ENCODE assay signal across 8 cellular contexts in genomic region chr11:71240865-71241691, GRCh38. TPM values are rescaled to one million over a fixed set of nuclear protein-coding genes. Genes with fewer than 3 reads are reported as not detected.
DNase-seq lines count a peak whose midpoint lies in the region; FAIRE-seq and TF ChIP-seq lines count a peak whose summit lies in the region.

No MANE protein-coding gene starts in this region.

- H3K9me3 ChIP-seq in small intestine (ENCODE audit: control insufficient read depth, low read depth): no peaks in the 10 kb centered on the region

- H3K4me3 Mint-ChIP-seq in activated CD4-positive, alpha-beta T cell treated with anti-CD3 and anti-CD28 coated beads, Interleukin-2, amount 10 ng/mL, durations not matched to agents 24 days and 14 days: no peak overlapping the region
- H3K4me3 Mint-ChIP-seq in glutamatergic neuron (ENCODE audit: unreplicated experiment): no peak overlapping the region

- peak overlapping the region; percentile 16 to 34 for H3K27ac ChIP-seq in small intestine (ENCODE audit: low read depth in 1 of 2, low read length in 1 of 2)

- H3K27me3 ChIP-seq in small intestine (ENCODE audit: control insufficient read depth in 2 of 2, insufficient read depth in 2 of 2, low read length in 2 of 2): peaks cover 0 to 3% of the 10 kb centered on the region in 2 donors

- H3K27ac Mint-ChIP-seq in activated CD4-positive, alpha-beta T cell treated with anti-CD3 and anti-CD28 coated beads, Interleukin-2, amount 10 ng/mL, durations not matched to agents 24 days and 14 days: no peak overlapping the region
- H3K27ac Mint-ChIP-seq in glutamatergic neuron (ENCODE audit: unreplicated experiment): no peak overlapping the region

- intact Hi-C loops in activated CD4-positive, alpha-beta T cell treated with anti-CD3 and anti-CD28 coated beads, Interleukin-2, amount 10 ng/mL, durations not matched to agents 24 days and 14 days (cut with micrococcal nuclease): no loop called here

- no peaks in the 10 kb centered on the region for H3K9me3 Mint-ChIP-seq in activated CD4-positive, alpha-beta T cell treated with anti-CD3 and anti-CD28 coated beads, Interleukin-2, amount 10 ng/mL, durations not matched to agents 24 days and 14 days
- H3K9me3 Mint-ChIP-seq in glutamatergic neuron (ENCODE audit: unreplicated experiment): no peaks in the 10 kb centered on the region

- no peak for TF ChIP-seq CTCF in glutamatergic neuron (IDR thresholded peaks at IDR 0.05; ENCODE audit: partially characterized antibody, unreplicated experiment)

- H3K36me3 Mint-ChIP-seq in activated CD4-positive, alpha-beta T cell treated with anti-CD3 and anti-CD28 coated beads, Interleukin-2, amount 10 ng/mL, durations not matched to agents 24 days and 14 days (ENCODE audit: low read depth): no peaks in the 10 kb centered on the region
- no peaks in the 10 kb centered on the region for H3K36me3 Mint-ChIP-seq in glutamatergic neuron (ENCODE audit: unreplicated experiment)

- H3K4me1 Mint-ChIP-seq in activated CD4-positive, alpha-beta T cell treated with anti-CD3 and anti-CD28 coated beads, Interleukin-2, amount 10 ng/mL, durations not matched to agents 24 days and 14 days: peaks cover 4% of the 10 kb centered on the region
- H3K4me1 Mint-ChIP-seq in glutamatergic neuron (ENCODE audit: low read depth, unreplicated experiment): peaks cover 6% of the 10 kb centered on the region

- peak; percentile 23 for DNase-seq in GOT3 (lab: John Stamatoyannopoulos, UW)
- DNase-seq in OCI-M1 (lab: John Stamatoyannopoulos, UW): peak; percentile 73
- DNase-seq in glomerular visceral epithelial cell (ENCODE audit: extremely low spot score): peak; percentile 85
- peak; percentile 15 for DNase-seq in small intestine
- DNase-seq in activated gamma-delta T cell (lab: John Stamatoyannopoulos, UW): no peak
- no peak for DNase-seq in activated CD4-positive, CD25-positive, alpha-beta regulatory T cell (lab: John Stamatoyannopoulos, UW)
- DNase-seq in activated CD4-positive, alpha-beta T cell treated with anti-CD3 and anti-CD28 coated beads, Interleukin-2, amount 10 ng/mL, durations not matched to agents 24 days and 14 days: no peak
- DNase-seq in glutamatergic neuron: no peak

- H3K27me3 Mint-ChIP-seq in activated CD4-positive, alpha-beta T cell treated with anti-CD3 and anti-CD28 coated beads, Interleukin-2, amount 10 ng/mL, durations not matched to agents 24 days and 14 days: peaks cover 5% of the 10 kb centered on the region
- H3K27me3 Mint-ChIP-seq in glutamatergic neuron (ENCODE audit: unreplicated experiment): peaks cover 1% of the 10 kb centered on the region

- no peaks in the 10 kb centered on the region for H3K4me1 ChIP-seq in small intestine (ENCODE audit: control insufficient read depth in 2 of 2, insufficient read depth in 1 of 2, low read depth in 1 of 2, low read length in 1 of 2)

- no peak for FAIRE-seq in small intestine (lab: Jason Lieb, UNC)

- H3K4me3 ChIP-seq in small intestine (ENCODE audit: low read depth in 1 of 2, low read length in 2 of 2): no peak overlapping the region

- WGBS in small intestine, 3 donors: 31 to 66% (median 62%) methylated on average over 17 of the region's 17 CpGs

- H3K36me3 ChIP-seq in small intestine (ENCODE audit: control insufficient read depth in 2 of 2, insufficient read depth in 2 of 2, low read length in 2 of 2): no peaks in the 10 kb centered on the region

RNA-seq across cellular contexts. Expression of gene SHANK2, which starts 11.3 kb away (rescaled TPM):
- 1 to 10 TPM; 2.2 to 5.1 (median 2.4) TPM for polyA plus RNA-seq in small intestine
- not detected in 2 replicates for total RNA-seq in activated CD4-positive, alpha-beta T cell treated with anti-CD3 and anti-CD28 coated beads, Interleukin-2, amount 10 ng/mL, durations not matched to agents 24 days and 14 days
- 23.0 TPM for total RNA-seq in glutamatergic neuron (ENCODE audit: unreplicated experiment)

Comparison
In these comparisons a context has a peak if more than half of its experiments do, and no peak if none do; other contexts are left out.
1. DNase-seq: peak in GOT3 (single experiment), OCI-M1 (single experiment), glomerular visceral epithelial cell (single experiment) and small intestine (single experiment); none in activated gamma-delta T cell (single experiment), activated CD4-positive, CD25-positive, alpha-beta regulatory T cell (0 of 4), activated CD4-positive, alpha-beta T cell treated with anti-CD3 and anti-CD28 coated beads, Interleukin-2, amount 10 ng/mL, durations not matched to agents 24 days and 14 days (single experiment) and glutamatergic neuron (single experiment).
2. RNA of gene SHANK2, which starts 11.3 kb away (total RNA-seq): 23.0 TPM in glutamatergic neuron (single experiment); not detected in activated CD4-positive, alpha-beta T cell treated with anti-CD3 and anti-CD28 coated beads, Interleukin-2, amount 10 ng/mL, durations not matched to agents 24 days and 14 days; every median in the first group is over 10 times any median in the second.